1 cellular context compared by ENCODE assay signal in genomic region chr12:129641916-129642315, GRCh38.
TF ChIP-seq lines count a peak whose summit lies in the region.

No MANE protein-coding gene starts in this region.

TF ChIP-seq in H1, 55 proteins besides CTCF, POLR2A, EP300 and RAD21:
- TF ChIP-seq NRF1 (IDR thresholded peaks at IDR 0.05; ENCODE audit: low read depth, low read length) = no peak
- no peak for TF ChIP-seq EZH2 (IDR thresholded peaks at IDR 0.05; ENCODE audit: low read depth, low read length, severe bottlenecking)
- TF ChIP-seq ATF3 (IDR thresholded peaks at IDR 0.05; ENCODE audit: insufficient read depth, low read depth, low read length) = no peak
- TF ChIP-seq ZNF274 (IDR thresholded peaks at IDR 0.05; ENCODE audit: borderline replicate concordance, extremely low read depth, low read length) = no peak
- no peak for TF ChIP-seq RFX5 (IDR thresholded peaks at IDR 0.05; ENCODE audit: borderline replicate concordance, low read depth, low read length)
- TF ChIP-seq CEBPB (IDR thresholded peaks at IDR 0.05; ENCODE audit: low read depth, low read length) = no peak
